ENCODE assay signal across 8 cellular contexts in genomic region chr19:33416307-33417215, GRCh38. TPM values are rescaled to one million over a fixed set of nuclear protein-coding genes. Genes with fewer than 3 reads are reported as not detected.
A peak's percentile ranks its signal among the peaks of the same experiment; 100 is the strongest.
DNase-seq lines count a peak whose midpoint lies in the region; ATAC-seq and TF ChIP-seq lines count a peak whose summit lies in the region.

No MANE protein-coding gene starts in this region.

- H3K4me2 ChIP-seq in SU-DHL-6 (ENCODE audit: low read depth, low read length, poor library complexity, severe bottlenecking), result no peak overlapping the region
- peak overlapping the region; percentile 72 for H3K4me2 ChIP-seq in smooth muscle cell

- no peaks in the 10 kb centered on the region for H3K9me2 ChIP-seq in SU-DHL-6 (replicated peaks; ENCODE audit: insufficient read depth, low read length)

- H3K4me3 Mint-ChIP-seq in activated naive CD8-positive, alpha-beta T cell, result peak overlapping the region; percentile 73

- H3K9ac ChIP-seq in SU-DHL-6 (ENCODE audit: low read length) (no peak overlapping the region), smooth muscle cell (ENCODE audit: low read depth) (no peak overlapping the region)

- H3K4me3 ChIP-seq in GM12875 (ENCODE audit: low read depth, low read length) (no peak overlapping the region), SU-DHL-6 (ENCODE audit: insufficient read depth, low read length, poor library complexity, severe bottlenecking) (no peak overlapping the region), right atrium auricular region (peak overlapping the region in 1 of 2 donors; percentile 24), smooth muscle cell (peak overlapping the region; percentile 20)

- no peaks in the 10 kb centered on the region for H3K27me3 ChIP-seq in SU-DHL-6 (ENCODE audit: low read length)
- no peaks in the 10 kb centered on the region for H3K27me3 ChIP-seq in right atrium auricular region
- H3K27me3 ChIP-seq in smooth muscle cell (ENCODE audit: low read depth), result no peaks in the 10 kb centered on the region

- H3K27ac ChIP-seq in SU-DHL-6 (ENCODE audit: low read depth, low read length) (no peak overlapping the region), right atrium auricular region (no peak overlapping the region), smooth muscle cell (ENCODE audit: low read depth) (no peak overlapping the region)

- WGBS in smooth muscle cell (ENCODE audit: low lambda C conversion rate), result 37% methylated on average over 27 of the region's 27 CpGs

- H3K36me3 ChIP-seq in SU-DHL-6 (ENCODE audit: low read length) (no peaks in the 10 kb centered on the region), right atrium auricular region (no peaks in the 10 kb centered on the region), smooth muscle cell (ENCODE audit: low read depth) (no peaks in the 10 kb centered on the region)

- peak; percentile 79 for TF ChIP-seq CTCF in GM12875 (IDR thresholded peaks at IDR 0.05; ENCODE audit: borderline replicate concordance, insufficient read depth, low read depth, low read length)
- TF ChIP-seq CTCF in SU-DHL-6 (IDR thresholded peaks at IDR 0.05; ENCODE audit: insufficient read depth, low read length, poor library complexity, severe bottlenecking), result peak; percentile 47
- peak; percentile 36 to 74 for TF ChIP-seq CTCF in right atrium auricular region (IDR thresholded peaks at IDR 0.05)
- TF ChIP-seq CTCF in smooth muscle cell (IDR thresholded peaks at IDR 0.05; ENCODE audit: borderline replicate concordance, insufficient read depth, poor library complexity, severe bottlenecking), result peak; percentile 65

- ATAC-seq in GM21526 (IDR thresholded peaks at IDR 0.05; ENCODE audit: low FRiP score, unreplicated experiment) (no peak), HG03378 (IDR thresholded peaks at IDR 0.05; ENCODE audit: unreplicated experiment) (no peak)

- H3K27ac Mint-ChIP-seq in activated naive CD8-positive, alpha-beta T cell, result no peak overlapping the region

- DNase-seq in NCI-H1105 (lab: John Stamatoyannopoulos, UW), result peak; percentile 75
- no peak for DNase-seq in right atrium auricular region (ENCODE audit: low spot score)
- peak; percentile 16 for DNase-seq in smooth muscle cell (lab: John Stamatoyannopoulos, UW; ENCODE audit: unreplicated experiment)

- H3F3A ChIP-seq in SU-DHL-6 (ENCODE audit: insufficient read depth), result no peaks in the 10 kb centered on the region
- H3F3A ChIP-seq in smooth muscle cell (ENCODE audit: low read depth), result no peaks in the 10 kb centered on the region

- no peaks in the 10 kb centered on the region for H3K27me3 Mint-ChIP-seq in activated naive CD8-positive, alpha-beta T cell

- H3K4me1 ChIP-seq in right atrium auricular region, result peaks cover 0 to 5% of the 10 kb centered on the region in 2 donors
- no peaks in the 10 kb centered on the region for H3K4me1 ChIP-seq in smooth muscle cell (ENCODE audit: low read depth)

- H3K9me3 ChIP-seq in SU-DHL-6 (ENCODE audit: insufficient read depth, low read length) (no peaks in the 10 kb centered on the region), right atrium auricular region (no peaks in the 10 kb centered on the region), smooth muscle cell (replicated peaks; ENCODE audit: low read depth) (no peaks in the 10 kb centered on the region)

- no peaks in the 10 kb centered on the region for H3K9me3 Mint-ChIP-seq in activated naive CD8-positive, alpha-beta T cell (ENCODE audit: low read depth)

- H2AFZ ChIP-seq in SU-DHL-6 (ENCODE audit: low read depth, low read length, severe bottlenecking) (no peak overlapping the region), smooth muscle cell (ENCODE audit: low read depth) (no peak overlapping the region)

- H3K36me3 Mint-ChIP-seq in activated naive CD8-positive, alpha-beta T cell, result no peaks in the 10 kb centered on the region

- no peaks in the 10 kb centered on the region for H4K20me1 ChIP-seq in SU-DHL-6 (ENCODE audit: low read depth, low read length)
- no peaks in the 10 kb centered on the region for H4K20me1 ChIP-seq in smooth muscle cell (ENCODE audit: low read depth)

- H3K79me2 ChIP-seq in SU-DHL-6 (ENCODE audit: insufficient read depth, low read length) (no peaks in the 10 kb centered on the region), smooth muscle cell (ENCODE audit: low read depth) (no peaks in the 10 kb centered on the region)

- peaks cover 6% of the 10 kb centered on the region for H3K4me1 Mint-ChIP-seq in activated naive CD8-positive, alpha-beta T cell (ENCODE audit: low read depth)

RNA-seq across cellular contexts. Expression of gene CEBPG, which starts 43.1 kb away (rescaled TPM):
- total RNA-seq in right atrium auricular region, result 10 to 100 TPM; 12.9 to 15.2 TPM
- total RNA-seq in smooth muscle cell, result 27.8 and 29.9 TPM in 2 replicates
- polyA plus RNA-seq in smooth muscle cell, result 15.3 and 17.1 TPM in 2 replicates
